ENCODE assay signal across 9 cellular contexts in the genomic region with DNA sequence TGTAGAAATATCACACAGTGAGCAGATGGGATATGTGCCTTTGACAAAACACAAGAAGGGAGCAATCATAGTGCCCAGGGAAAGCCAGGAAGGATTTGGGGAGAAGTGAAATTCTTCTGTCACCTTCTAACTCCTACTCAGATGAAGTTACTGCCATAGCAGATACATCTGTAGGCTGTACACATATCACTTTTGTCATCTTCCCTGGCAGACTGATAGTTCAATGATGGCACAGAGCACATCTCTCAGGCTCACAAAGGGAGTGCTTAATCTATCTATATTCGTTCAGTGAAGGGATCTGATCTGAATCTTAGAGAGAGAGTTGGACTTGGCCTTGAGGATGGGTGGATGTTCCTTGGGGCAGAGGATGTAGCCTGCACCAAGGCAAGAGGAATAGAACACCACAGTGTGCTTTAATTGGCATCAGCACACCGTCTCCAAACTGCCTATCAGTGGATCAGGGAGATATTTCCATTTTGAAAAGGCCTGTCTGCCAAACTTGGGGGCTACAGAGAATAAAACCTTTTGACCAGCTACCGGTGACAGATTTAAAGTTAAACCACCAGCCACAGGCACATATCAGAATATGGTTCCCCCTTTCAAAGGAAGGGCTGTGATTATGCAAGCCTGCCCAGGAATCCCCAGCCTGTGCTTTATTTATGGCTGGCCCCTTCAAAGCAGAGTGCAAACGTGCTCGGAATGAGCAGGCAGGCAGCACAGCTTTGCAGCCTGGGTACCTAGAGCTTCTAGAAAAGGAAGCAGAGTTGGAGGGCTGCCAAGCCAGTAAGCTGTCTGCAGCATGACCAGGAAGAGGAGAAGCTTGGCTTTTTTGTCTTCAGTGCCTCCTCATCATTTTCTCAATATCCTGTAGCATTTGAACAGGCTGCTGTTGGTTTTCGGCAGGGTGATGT.
DNase-seq lines count a peak whose midpoint lies in the region; ATAC-seq, FAIRE-seq and TF ChIP-seq lines count a peak whose summit lies in the region.
"Had no signal": no experiment of that assay in that cellular context is flagged by ENCODE, and none has a peak within 500 bp of the region (broad histone marks: within the 10 kb centered on the region; RNA-seq: fewer than 3 reads in every experiment).

No MANE protein-coding gene starts in this region.

- H3K27ac ChIP-seq in DOHH2 (ENCODE audit: low read depth, low read length) (no peak overlapping the region), H1 (ENCODE audit: low read depth, low read length) (no peak overlapping the region), upper lobe of right lung (no peak overlapping the region), esophagus muscularis mucosa (replicated peaks in 1 of 4) (no peak overlapping the region)
- H3K27ac ChIP-seq: neutrophil had no signal

- intact Hi-C loops in upper lobe of right lung (cut with DNase I), result no loop called here
- intact Hi-C loops in esophagus muscularis mucosa (cut with DNase I), result no loop called here

- TF ChIP-seq EP300 in H1 (IDR thresholded peaks at IDR 0.05; ENCODE audit: borderline replicate concordance in 1 of 2, low read depth in 2 of 2, low read length in 2 of 2), result no peak
- no peak for TF ChIP-seq EP300 in esophagus muscularis mucosa (IDR thresholded peaks at IDR 0.05)

- peaks cover 10% of the 10 kb centered on the region; the same call in 1 of the 2 replicates for H3K9me3 ChIP-seq in DOHH2 (ENCODE audit: control insufficient read depth, insufficient read depth, low read length)
- peaks cover 7 to 9% of the 10 kb centered on the region in 2 experiments; a peak in 2 of 4 replicates for H3K9me3 ChIP-seq in H1 (ENCODE audit: insufficient read depth in 2 of 2, low read depth in 1 of 2, low read length in 1 of 2)
- H3K9me3 ChIP-seq in upper lobe of right lung, result no peaks in the 10 kb centered on the region
- no peaks in the 10 kb centered on the region for H3K9me3 ChIP-seq in esophagus muscularis mucosa
- H3K9me3 ChIP-seq: neutrophil had no signal

- CTCF ChIA-PET in H1 (lab: Charles Lee; ENCODE audit: partially characterized antibody), result no interaction called here

- H3K79me1 ChIP-seq in H1 (ENCODE audit: low read depth, low read length), result no peaks in the 10 kb centered on the region

- no peak overlapping the region for H3K4ac ChIP-seq in H1 (replicated peaks; ENCODE audit: insufficient read length, low read depth, low read length)

- FAIRE-seq in H1 (lab: Jason Lieb, UNC), result no peak

- 86% methylated on average over 6 of the region's 6 CpGs; no CpG with 5 or more reads in 1 of the 2 experiments for WGBS in H1 (ENCODE audit: extremely low coverage in 1 of 2, insufficient coverage in 1 of 2, insufficient read length in 1 of 2, insufficient replicate concordance in 2 of 2, low coverage in 1 of 2, low lambda C conversion rate in 2 of 2, missing lambda C conversion rate in 1 of 2), 2 experiments
- 41% methylated on average over 6 of the region's 6 CpGs for WGBS in esophagus muscularis mucosa

- no peak overlapping the region for H2BK15ac ChIP-seq in H1 (ENCODE audit: low read length)

- H3K9me2 ChIP-seq in DOHH2 (replicated peaks; ENCODE audit: control insufficient read depth, low read length), result no peaks in the 10 kb centered on the region

- H3K4me2 ChIP-seq in DOHH2 (ENCODE audit: low read length), result peak overlapping the region; percentile 12; the same call in 1 of the 2 replicates
- no peak overlapping the region for H3K4me2 ChIP-seq in H1 (ENCODE audit: insufficient read depth in 1 of 2, low read depth in 2 of 2, low read length in 2 of 2)

- no peak overlapping the region for H3K9ac ChIP-seq in H1 (replicated peaks in 1 of 4; ENCODE audit: extremely low read depth in 1 of 4, low read depth in 3 of 4, low read length in 3 of 4)

- POLR2A ChIA-PET in H1 (lab: Charles Lee; ENCODE audit: partially characterized antibody), result no interaction called here

- no peak overlapping the region for H4K8ac ChIP-seq in H1 (ENCODE audit: extremely low read depth, insufficient read depth, low read length)

- H4K20me1 ChIP-seq in DOHH2 (ENCODE audit: control insufficient read depth, insufficient read depth, low read depth, low read length) (no peaks in the 10 kb centered on the region), H1 (replicated peaks in 1 of 2; ENCODE audit: control insufficient read depth in 1 of 2, insufficient read depth in 2 of 2, low read length in 2 of 2) (no peaks in the 10 kb centered on the region)

- no peak overlapping the region for H2BK20ac ChIP-seq in H1 (ENCODE audit: low read length)

- H4K5ac ChIP-seq in H1 (ENCODE audit: insufficient read length, low read depth, low read length), result no peak overlapping the region

- H3K4me1 ChIP-seq in DOHH2 (ENCODE audit: control insufficient read depth, low read length), result peaks cover 22% of the 10 kb centered on the region
- H3K4me1 ChIP-seq in H1 (replicated peaks in 1 of 4; ENCODE audit: control insufficient read depth in 3 of 4, insufficient read depth in 4 of 4, low read length in 3 of 4), result no peaks in the 10 kb centered on the region
- peaks cover 9% of the 10 kb centered on the region for H3K4me1 ChIP-seq in upper lobe of right lung
- peaks cover 10 to 17% (median 12%) of the 10 kb centered on the region in 4 donors for H3K4me1 ChIP-seq in esophagus muscularis mucosa

- H2BK5ac ChIP-seq in H1 (ENCODE audit: low read depth, low read length), result no peak overlapping the region

- no peak overlapping the region for H3K14ac ChIP-seq in H1 (ENCODE audit: insufficient read length)

- H3K56ac ChIP-seq in H1 (replicated peaks; ENCODE audit: insufficient read length, low read depth, low read length), result no peak overlapping the region

- H2AK5ac ChIP-seq in H1 (ENCODE audit: low read depth, low read length), result no peak overlapping the region

- peak overlapping the region; percentile 42; the same call in 1 of the 2 replicates for H2AFZ ChIP-seq in H1 (ENCODE audit: low read length)

- H3K27me3 ChIP-seq in DOHH2 (ENCODE audit: control insufficient read depth, low read length), result no peaks in the 10 kb centered on the region
- no peaks in the 10 kb centered on the region for H3K27me3 ChIP-seq in H1 (replicated peaks in 1 of 4; ENCODE audit: control insufficient read depth in 3 of 4, extremely low read depth in 1 of 4, insufficient read depth in 3 of 4, low read length in 3 of 4)
- no peaks in the 10 kb centered on the region for H3K27me3 ChIP-seq in upper lobe of right lung
- H3K27me3 ChIP-seq in esophagus muscularis mucosa, result no peaks in the 10 kb centered on the region

- H3K36me3 ChIP-seq in DOHH2 (ENCODE audit: control insufficient read depth, low read length) (no peaks in the 10 kb centered on the region), H1 (ENCODE audit: control insufficient read depth in 2 of 4, insufficient read depth in 4 of 4, low read length in 3 of 4) (no peaks in the 10 kb centered on the region; a peak in 1 of 8 replicates), upper lobe of right lung (no peaks in the 10 kb centered on the region), esophagus muscularis mucosa (no peaks in the 10 kb centered on the region)
- H3K36me3 ChIP-seq: neutrophil had no signal

- DNase-seq in NCI-H1092 treated with DMSO at 0.1 percent for 48 hours (lab: John Stamatoyannopoulos, UW) (peak; percentile 41), H1 (ENCODE audit: low read depth in 1 of 2, low spot score in 2 of 2) (no peak), pons (ENCODE audit: low spot score) (peak; percentile 80), upper lobe of right lung (no peak), esophagus muscularis mucosa (ENCODE audit: extremely low spot score) (no peak)
- peak; percentile 74 for DNase-seq in activated CD4-positive, alpha-beta T cell treated with anti-CD3 and anti-CD28 coated beads, Interleukin-2, amount 50 U/mL, for 1 hour

- TF ChIP-seq CTCF in DOHH2 (IDR thresholded peaks at IDR 0.05; ENCODE audit: low read depth, low read length, poor library complexity, severe bottlenecking) (no peak), H1 (IDR thresholded peaks at IDR 0.05; ENCODE audit: control extremely low read depth in 1 of 3, insufficient read depth in 1 of 3, low read depth in 1 of 3, low read length in 3 of 3) (no peak), upper lobe of right lung (IDR thresholded peaks at IDR 0.05) (no peak), esophagus muscularis mucosa (IDR thresholded peaks at IDR 0.05) (no peak)

- 0 out of 2 replicates have a peak overlapping the region, but pooled peaks have one; percentile 27 for H2BK12ac ChIP-seq in H1 (ENCODE audit: low read depth, low read length)

- H3K18ac ChIP-seq in H1 (ENCODE audit: extremely low read depth, low read length), result no peak overlapping the region

- H3K79me2 ChIP-seq in DOHH2 (ENCODE audit: control insufficient read depth, low read length), result no peaks in the 10 kb centered on the region
- H3K79me2 ChIP-seq in H1 (ENCODE audit: control insufficient read depth in 1 of 2, insufficient read depth in 2 of 2, low read length in 2 of 2), result no peaks in the 10 kb centered on the region

- no peak overlapping the region for H3K4me3 ChIP-seq in DOHH2 (ENCODE audit: low read length)
- H3K4me3 ChIP-seq in H1 (ENCODE audit: extremely low read depth in 1 of 4, insufficient read depth in 2 of 4, low read depth in 3 of 4, low read length in 4 of 4), result no peak overlapping the region
- no peak overlapping the region for H3K4me3 ChIP-seq in upper lobe of right lung
- no peak overlapping the region for H3K4me3 ChIP-seq in esophagus muscularis mucosa

- H4K91ac ChIP-seq in H1 (replicated peaks; ENCODE audit: insufficient read length, low read length), result no peak overlapping the region

- no peak for TF ChIP-seq RAD21 in H1 (IDR thresholded peaks at IDR 0.05 in 1 of 2, conservative IDR thresholded peaks at IDR 0.05 in 1 of 2; ENCODE audit: low read depth in 2 of 2, low read length in 2 of 2)

- ATAC-seq in GM21737 (IDR thresholded peaks at IDR 0.05; ENCODE audit: unreplicated experiment) (peak; percentile 86), upper lobe of right lung (peak; percentile 70)

- no peak overlapping the region for H3K23ac ChIP-seq in H1 (ENCODE audit: insufficient read length)

- no peaks in the 10 kb centered on the region for H3F3A ChIP-seq in DOHH2 (ENCODE audit: control insufficient read depth, insufficient read depth)

- no peaks in the 10 kb centered on the region for H3K23me2 ChIP-seq in H1 (ENCODE audit: low read depth, low read length)

- H2BK120ac ChIP-seq in H1 (replicated peaks; ENCODE audit: low read depth, low read length), result no peak overlapping the region

- TF ChIP-seq POLR2A in H1 (IDR thresholded peaks at IDR 0.05; ENCODE audit: control extremely low read depth in 1 of 2, low read depth in 2 of 2, low read length in 2 of 2) (no peak), esophagus muscularis mucosa (IDR thresholded peaks at IDR 0.05; ENCODE audit: low read depth) (no peak)

TF ChIP-seq in H1, 55 proteins besides CTCF, POLR2A, EP300 and RAD21:
- TF ChIP-seq HDAC6 (IDR thresholded peaks at IDR 0.05; ENCODE audit: low read depth, low read length), result no peak
- TF ChIP-seq, protein P1, sequence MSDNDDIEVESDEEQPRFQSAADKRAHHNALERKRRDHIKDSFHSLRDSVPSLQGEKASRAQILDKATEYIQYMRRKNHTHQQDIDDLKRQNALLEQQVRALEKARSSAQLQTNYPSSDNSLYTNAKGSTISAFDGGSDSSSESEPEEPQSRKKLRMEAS (IDR thresholded peaks at IDR 0.05), result no peak
- TF ChIP-seq NRF1 (IDR thresholded peaks at IDR 0.05; ENCODE audit: low read depth, low read length), result no peak

Comparison
In these comparisons a context has a peak if more than half of its experiments do, and no peak if none do; other contexts are left out.
1. DNase-seq: peak in NCI-H1092 treated with DMSO at 0.1 percent for 48 hours (single experiment), activated CD4-positive, alpha-beta T cell treated with anti-CD3 and anti-CD28 coated beads, Interleukin-2, amount 50 U/mL, for 1 hour (single experiment) and pons (single experiment); none in H1 (0 of 2), upper lobe of right lung (single experiment) and esophagus muscularis mucosa (single experiment).